37 cellular contexts compared by ENCODE assay signal in genomic region chr13:37216340-37216739, GRCh38.
"Had no signal": no experiment of that assay in that cellular context is flagged by ENCODE, and none has a peak within 500 bp of the region (broad histone marks: within the 10 kb centered on the region; RNA-seq: fewer than 3 reads in every experiment).

No MANE protein-coding gene starts in this region.

- ATAC-seq: activated naive CD4-positive, alpha-beta T cell treated with anti-CD3 and anti-CD28 coated beads, Interleukin-2, amount 50 U/mL, for 72 hours; activated naive CD8-positive, alpha-beta T cell treated with anti-CD3 and anti-CD28 coated beads, Interleukin-2, amount 50 U/mL, for 24 hours; activated T-cell treated with anti-CD3 and anti-CD28 coated beads, Interleukin-2, amount 50 U/mL, for 4 hours; activated T-cell treated with anti-CD3 and anti-CD28 coated beads, Interleukin-2, amount 50 U/mL, for 72 hours; activated T-helper 17 cell treated with anti-CD3 and anti-CD28 coated beads, Interleukin-2, amount 50 U/mL, for 72 hours; body of pancreas had no signal

- H3K9me3 Mint-ChIP-seq: activated naive CD4-positive, alpha-beta T cell treated with anti-CD3 and anti-CD28 coated beads for 36 hours; activated naive CD4-positive, alpha-beta T cell treated with anti-CD3 and anti-CD28 coated beads, Interleukin-2, amount 50 U/mL, for 24 hours; activated naive CD8-positive, alpha-beta T cell treated with anti-CD3 and anti-CD28 coated beads, Interleukin-2, amount 50 U/mL, for 24 hours; activated T-cell treated with anti-CD3 and anti-CD28 coated beads, Interleukin-2, amount 50 U/mL, for 72 hours; brain; central memory CD8-positive, alpha-beta T cell had no signal

- H3K4me3 ChIP-seq: adrenal gland, ascending aorta, body of pancreas, breast epithelium, cardiac muscle cell had no signal

- H3K4me1 ChIP-seq: adrenal gland, ascending aorta, body of pancreas, breast epithelium had no signal

- H3K27ac ChIP-seq: adrenal gland, ascending aorta, body of pancreas, brain microvascular endothelial cell, cardiac muscle cell had no signal

- DNase-seq: activated effector memory CD4-positive, alpha-beta T cell treated with anti-CD3 and anti-CD28 coated beads, Interleukin-2, amount 50 U/mL, for 16 hours; activated effector memory CD4-positive, alpha-beta T cell treated with Interleukin-2 at 50 U/mL for 16 hours; activated gamma-delta T cell; activated gamma-delta T cell treated with Interleukin-2 at 50 U/mL for 16 hours; activated naive CD4-positive, alpha-beta T cell; activated naive CD4-positive, alpha-beta T cell treated with anti-CD3 and anti-CD28 coated beads for 36 hours; activated naive CD4-positive, alpha-beta T cell treated with anti-CD3 and anti-CD28 coated beads, Interleukin-2, amount 10 ng/mL, durations not matched to agents 7 days and 5 days; activated naive CD4-positive, alpha-beta T cell treated with anti-CD3 and anti-CD28 coated beads, Interleukin-2, amount 50 U/mL, for 16 hours; activated naive CD4-positive, alpha-beta T cell treated with Interleukin-2 at 50 U/mL for 16 hours; activated naive CD8-positive, alpha-beta T cell treated with anti-CD3 and anti-CD28 coated beads for 36 hours; activated naive CD8-positive, alpha-beta T cell treated with anti-CD3 and anti-CD28 coated beads, Interleukin-2, amount 10 ng/mL, durations not matched to agents 7 days and 5 days; activated naive CD8-positive, alpha-beta T cell treated with anti-CD3 and anti-CD28 coated beads, Interleukin-2, amount 50 U/mL, for 24 hours; activated T-cell treated with anti-CD3 and anti-CD28 coated beads, Interleukin-2, amount 50 U/mL, for 1 hour; activated T-cell treated with anti-CD3 and anti-CD28 coated beads, Interleukin-2, amount 50 U/mL, for 24 hours; activated T-cell treated with anti-CD3 and anti-CD28 coated beads, Interleukin-2, amount 50 U/mL, for 4 hours; activated T-cell treated with anti-CD3 and anti-CD28 coated beads, Interleukin-2, amount 50 U/mL, for 48 hours; activated T-cell treated with anti-CD3 and anti-CD28 coated beads, Interleukin-2, amount 50 U/mL, for 72 hours; adrenal gland; amniotic stem cell; amygdala; anterior cingulate cortex; aorta; body of pancreas; brain microvascular endothelial cell; central memory CD4-positive, alpha-beta T cell; cerebellar nuclear complex had no signal

- H3K27me3 Mint-ChIP-seq: activated naive CD4-positive, alpha-beta T cell treated with anti-CD3 and anti-CD28 coated beads, Interleukin-2, amount 10 ng/mL, durations not matched to agents 7 days and 5 days; activated naive CD4-positive, alpha-beta T cell treated with anti-CD3 and anti-CD28 coated beads, Interleukin-2, amount 50 U/mL, for 24 hours; activated naive CD8-positive, alpha-beta T cell; activated naive CD8-positive, alpha-beta T cell treated with anti-CD3 and anti-CD28 coated beads for 36 hours; activated naive CD8-positive, alpha-beta T cell treated with anti-CD3 and anti-CD28 coated beads, Interleukin-2, amount 10 ng/mL, durations not matched to agents 7 days and 5 days; activated naive CD8-positive, alpha-beta T cell treated with anti-CD3 and anti-CD28 coated beads, Interleukin-2, amount 50 U/mL, for 24 hours; activated T-cell treated with anti-CD3 and anti-CD28 coated beads, Interleukin-2, amount 50 U/mL, for 24 hours; activated T-helper 17 cell treated with anti-CD3 and anti-CD28 coated beads, Interleukin-2, amount 50 U/mL, for 72 hours; brain; central memory CD8-positive, alpha-beta T cell had no signal

- H3K9me3 ChIP-seq: adrenal gland, ascending aorta, body of pancreas had no signal

- H3K27me3 ChIP-seq: adrenal gland, ascending aorta, body of pancreas, brain microvascular endothelial cell, breast epithelium, cardiac muscle cell had no signal

- H3K36me3 ChIP-seq: adrenal gland, ascending aorta, brain microvascular endothelial cell, breast epithelium, cardiac muscle cell had no signal

- H3K36me3 Mint-ChIP-seq: activated naive CD4-positive, alpha-beta T cell treated with anti-CD3 and anti-CD28 coated beads, Interleukin-2, amount 10 ng/mL, durations not matched to agents 7 days and 5 days; activated naive CD4-positive, alpha-beta T cell treated with anti-CD3 and anti-CD28 coated beads, Interleukin-2, amount 50 U/mL, for 24 hours; activated naive CD4-positive, alpha-beta T cell treated with anti-CD3 and anti-CD28 coated beads, Interleukin-2, amount 50 U/mL, for 72 hours; activated naive CD8-positive, alpha-beta T cell; activated naive CD8-positive, alpha-beta T cell treated with anti-CD3 and anti-CD28 coated beads for 36 hours; activated naive CD8-positive, alpha-beta T cell treated with anti-CD3 and anti-CD28 coated beads, Interleukin-2, amount 10 ng/mL, durations not matched to agents 7 days and 5 days; brain had no signal

- H3K4me3 Mint-ChIP-seq: activated naive CD4-positive, alpha-beta T cell treated with anti-CD3 and anti-CD28 coated beads for 36 hours; activated naive CD4-positive, alpha-beta T cell treated with anti-CD3 and anti-CD28 coated beads, Interleukin-2, amount 10 ng/mL, durations not matched to agents 7 days and 5 days; activated naive CD4-positive, alpha-beta T cell treated with anti-CD3 and anti-CD28 coated beads, Interleukin-2, amount 50 U/mL, for 24 hours; activated naive CD8-positive, alpha-beta T cell; activated naive CD8-positive, alpha-beta T cell treated with anti-CD3 and anti-CD28 coated beads for 36 hours; activated naive CD8-positive, alpha-beta T cell treated with anti-CD3 and anti-CD28 coated beads, Interleukin-2, amount 10 ng/mL, durations not matched to agents 7 days and 5 days; activated naive CD8-positive, alpha-beta T cell treated with anti-CD3 and anti-CD28 coated beads, Interleukin-2, amount 50 U/mL, for 24 hours; activated T-cell treated with anti-CD3 and anti-CD28 coated beads, Interleukin-2, amount 50 U/mL, for 24 hours; activated T-cell treated with anti-CD3 and anti-CD28 coated beads, Interleukin-2, amount 50 U/mL, for 4 hours; activated T-cell treated with anti-CD3 and anti-CD28 coated beads, Interleukin-2, amount 50 U/mL, for 72 hours; activated T-helper 1 cell treated with anti-CD3 and anti-CD28 coated beads, Interleukin-12 subunit alpha, Interleukin-12 subunit beta, Interleukin-2, Interleukin-4 antibody, amounts not matched to agents 30 ng/mL and 10 ng/mL and 1 ng/mL, durations not matched to agents 14 hours and 24 hours and 36 hours; activated T-helper 17 cell treated with anti-CD3 and anti-CD28 coated beads, Interleukin-2, amount 50 U/mL, for 72 hours; brain; central memory CD8-positive, alpha-beta T cell had no signal

- H3K27ac Mint-ChIP-seq: activated naive CD4-positive, alpha-beta T cell treated with anti-CD3 and anti-CD28 coated beads for 36 hours; activated naive CD4-positive, alpha-beta T cell treated with anti-CD3 and anti-CD28 coated beads, Interleukin-2, amount 10 ng/mL, durations not matched to agents 7 days and 5 days; activated naive CD4-positive, alpha-beta T cell treated with anti-CD3 and anti-CD28 coated beads, Interleukin-2, amount 50 U/mL, for 24 hours; activated naive CD4-positive, alpha-beta T cell treated with anti-CD3 and anti-CD28 coated beads, Interleukin-2, amount 50 U/mL, for 72 hours; activated naive CD8-positive, alpha-beta T cell; activated naive CD8-positive, alpha-beta T cell treated with anti-CD3 and anti-CD28 coated beads for 36 hours; activated naive CD8-positive, alpha-beta T cell treated with anti-CD3 and anti-CD28 coated beads, Interleukin-2, amount 10 ng/mL, durations not matched to agents 7 days and 5 days; activated naive CD8-positive, alpha-beta T cell treated with anti-CD3 and anti-CD28 coated beads, Interleukin-2, amount 50 U/mL, for 24 hours; activated T-cell treated with anti-CD3 and anti-CD28 coated beads, Interleukin-2, amount 50 U/mL, for 24 hours; activated T-cell treated with anti-CD3 and anti-CD28 coated beads, Interleukin-2, amount 50 U/mL, for 72 hours; activated T-helper 1 cell treated with anti-CD3 and anti-CD28 coated beads, Interleukin-12 subunit alpha, Interleukin-12 subunit beta, Interleukin-2, Interleukin-4 antibody, amounts not matched to agents 30 ng/mL and 10 ng/mL and 1 ng/mL, durations not matched to agents 14 hours and 24 hours and 36 hours; activated T-helper 17 cell treated with anti-CD3 and anti-CD28 coated beads, Interleukin-2, amount 50 U/mL, for 72 hours; activated T-helper 2 cell treated with anti-CD3 and anti-CD28 coated beads, Interferon-gamma antibody, Interleukin-2, Interleukin-4, amounts not matched to agents 10 μg/mL and 5 μg/mL and 100 μg/mL, durations not matched to agents 14 hours and 24 hours and 36 hours; brain had no signal

- H3K4me1 Mint-ChIP-seq: activated naive CD4-positive, alpha-beta T cell treated with anti-CD3 and anti-CD28 coated beads, Interleukin-2, amount 10 ng/mL, durations not matched to agents 7 days and 5 days; activated naive CD4-positive, alpha-beta T cell treated with anti-CD3 and anti-CD28 coated beads, Interleukin-2, amount 50 U/mL, for 24 hours; activated naive CD8-positive, alpha-beta T cell treated with anti-CD3 and anti-CD28 coated beads for 36 hours; activated naive CD8-positive, alpha-beta T cell treated with anti-CD3 and anti-CD28 coated beads, Interleukin-2, amount 10 ng/mL, durations not matched to agents 7 days and 5 days; activated naive CD8-positive, alpha-beta T cell treated with anti-CD3 and anti-CD28 coated beads, Interleukin-2, amount 50 U/mL, for 24 hours; activated T-helper 17 cell treated with anti-CD3 and anti-CD28 coated beads, Interleukin-2, amount 50 U/mL, for 72 hours; brain; central memory CD8-positive, alpha-beta T cell had no signal
